ENCODE assay signal across 14 cellular contexts in the genomic region with DNA sequence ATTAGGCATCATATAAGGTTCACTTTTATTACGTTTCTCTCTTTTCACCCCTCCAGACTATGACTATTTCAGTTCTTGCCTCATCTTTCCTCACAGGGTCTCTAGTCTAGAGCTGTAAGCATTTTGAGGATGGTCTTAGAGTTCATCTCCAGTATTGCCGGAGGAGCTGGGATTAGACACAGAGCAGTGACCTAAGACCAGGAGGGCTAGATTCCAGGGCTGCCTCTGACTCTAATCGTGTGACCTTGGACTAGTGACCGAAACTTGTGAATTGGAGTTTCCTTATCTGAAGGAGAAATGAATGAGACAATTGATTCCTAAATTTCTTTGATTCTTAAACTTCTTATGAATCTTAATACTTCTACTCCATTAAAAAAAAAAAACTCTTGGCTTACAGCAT.
DNase-seq lines count a peak whose midpoint lies in the region; ATAC-seq and TF ChIP-seq lines count a peak whose summit lies in the region.
"Had no signal": no experiment of that assay in that cellular context is flagged by ENCODE, and none has a peak within 500 bp of the region (broad histone marks: within the 10 kb centered on the region; RNA-seq: fewer than 3 reads in every experiment).

No MANE protein-coding gene starts in this region.

- ATAC-seq in Right ventricle myocardium inferior (peak; percentile 62), right cardiac atrium (no peak)
- ATAC-seq: CD8-positive, alpha-beta T cell; HepG2 had no signal

- H3K4me1 Mint-ChIP-seq in CD14-positive monocyte, result peaks cover 52% of the 10 kb centered on the region
- H3K4me1 Mint-ChIP-seq: H9 had no signal

- H3K9me3 Mint-ChIP-seq in CD14-positive monocyte, result peaks cover 0 to 12% (median 0%) of the 10 kb centered on the region in 7 donors

- no peaks in the 10 kb centered on the region for H3K4me1 ChIP-seq in right cardiac atrium (ENCODE audit: control insufficient read depth, insufficient read depth, low read length)
- H3K4me1 ChIP-seq in testis, result no peaks in the 10 kb centered on the region
- no peaks in the 10 kb centered on the region for H3K4me1 ChIP-seq in HAP-1

- H3K36me3 Mint-ChIP-seq in CD14-positive monocyte, result peaks cover 4 to 11% of the 10 kb centered on the region in 2 donors
- H3K36me3 Mint-ChIP-seq: CD8-positive, alpha-beta T cell had no signal

- H3K36me3 ChIP-seq in testis (ENCODE audit: low read depth, missing control alignments), result no peaks in the 10 kb centered on the region
- H3K36me3 ChIP-seq in HAP-1 (replicated peaks), result no peaks in the 10 kb centered on the region
- H3K36me3 ChIP-seq: BLaER1 had no signal

- DNase-seq in Right ventricle myocardium inferior (ENCODE audit: missing footprints) (no peak), right cardiac atrium (no peak), CD14-positive monocyte (ENCODE audit: low spot score) (no peak), left kidney (ENCODE audit: low read depth, low spot score) (peak; percentile 41), testis (peak; percentile 67), DMS53 treated with DMSO at 0.1 percent for 48 hours (lab: John Stamatoyannopoulos, UW; ENCODE audit: unreplicated experiment) (no peak), HAP-1 (ENCODE audit: low spot score in 2 of 2) (no peak)
- DNase-seq: 8988T; Calu3; CD8-positive, alpha-beta T cell; DMS 273 treated with DMSO at 0.1 percent for 48 hours; H9 had no signal

- WGBS in right cardiac atrium, result 52% methylated on average over 4 of the region's 4 CpGs
- WGBS in testis, 2 donors, result 29 to 44% methylated on average over 4 of the region's 4 CpGs

- no peak for TF ChIP-seq POLR2A in testis (IDR thresholded peaks at IDR 0.05)

- H3K27me3 ChIP-seq in right cardiac atrium (ENCODE audit: control insufficient read depth, insufficient read depth) (no peaks in the 10 kb centered on the region), testis (no peaks in the 10 kb centered on the region), HAP-1 (ENCODE audit: low read depth) (no peaks in the 10 kb centered on the region)
- H3K27me3 ChIP-seq: BLaER1 had no signal

- H3K27ac ChIP-seq in right cardiac atrium (ENCODE audit: low read length) (no peak overlapping the region), testis (no peak overlapping the region)
- H3K27ac ChIP-seq: BLaER1 had no signal

- TF ChIP-seq CTCF in CD14-positive monocyte (IDR thresholded peaks at IDR 0.05) (no peak), testis (IDR thresholded peaks at IDR 0.05) (no peak)

- H3K27ac Mint-ChIP-seq in CD14-positive monocyte, result peak overlapping the region; percentile 23 to 69 (median 54)
- H3K27ac Mint-ChIP-seq: CD8-positive, alpha-beta T cell; H9 had no signal

- intact Hi-C loops in Right ventricle myocardium inferior (cut with DNase I), result no loop called here
- intact Hi-C loops in right cardiac atrium (cut with DNase I), result no loop called here
- intact Hi-C loops in CD14-positive monocyte (cut with micrococcal nuclease), result no loop called here
- intact Hi-C loops in testis (cut with DNase I; ENCODE audit: low total_unique reads), result no loop called here

- H3K4me3 ChIP-seq in right cardiac atrium (ENCODE audit: low read length) (no peak overlapping the region), testis (no peak overlapping the region), HAP-1 (no peak overlapping the region)
- H3K4me3 ChIP-seq: BLaER1 had no signal

- H3K9me3 ChIP-seq in right cardiac atrium (ENCODE audit: control insufficient read depth, low read length) (no peaks in the 10 kb centered on the region), testis (no peaks in the 10 kb centered on the region), HAP-1 (no peaks in the 10 kb centered on the region)

- in situ Hi-C loops in HAP-1 (cut with MboI; ENCODE audit: low sequenced_read_pairs), result no loop called here

- H3K27me3 Mint-ChIP-seq in CD14-positive monocyte (ENCODE audit: low read depth in 3 of 3), result peaks cover 0 to 5% (median 3%) of the 10 kb centered on the region in 3 donors

- peak overlapping the region in 1 of 2 donors; percentile 11 for H3K4me3 Mint-ChIP-seq in CD14-positive monocyte
- H3K4me3 Mint-ChIP-seq: CD8-positive, alpha-beta T cell; H9 had no signal

Comparison
In these comparisons a context has a peak if more than half of its experiments do, and no peak if none do; other contexts are left out.
1. DNase-seq: peak in left kidney (single experiment) and testis (single experiment); none in Right ventricle myocardium inferior (single experiment), right cardiac atrium (0 of 3), CD14-positive monocyte (single experiment), DMS53 treated with DMSO at 0.1 percent for 48 hours (single experiment) and HAP-1 (0 of 2).